ENCODE assay signal across 8 cellular contexts in genomic region chr6:26199773-26200728, GRCh38.
A peak's percentile ranks its signal among the peaks of the same experiment; 100 is the strongest.
DNase-seq lines count a peak whose midpoint lies in the region; ATAC-seq and TF ChIP-seq lines count a peak whose summit lies in the region.

No MANE protein-coding gene starts in this region.

- H3K27ac ChIP-seq in CD4-positive, alpha-beta T cell (ENCODE audit: low read depth, low read length) = peak overlapping the region; percentile 82
- H3K27ac ChIP-seq in HUES64 (ENCODE audit: low read depth, low read length) = peak overlapping the region; percentile 94
- peak overlapping the region; percentile 88 for H3K27ac ChIP-seq in VCaP
- peak overlapping the region; percentile 42 for H3K27ac ChIP-seq in skeletal muscle tissue (ENCODE audit: low read depth, low read length)

- POLR2A ChIA-PET in CD4-positive, alpha-beta T cell (lab: Charles Lee) = interaction anchor here (0.7 to 21.3 kb wide), 50 partner anchors 6 to 1942 kb away, joined by 3 to 1838 read pairs (median 56); partner anchors contain the start of genes HMGN4 and ZKSCAN8

- peaks cover 32% of the 10 kb centered on the region for H3K4me1 Mint-ChIP-seq in CD4-positive, alpha-beta T cell (ENCODE audit: low read depth)
- H3K4me1 Mint-ChIP-seq in glutamatergic neuron (ENCODE audit: low read depth, unreplicated experiment) = peaks cover 9% of the 10 kb centered on the region

- no peaks in the 10 kb centered on the region for H3K9me3 Mint-ChIP-seq in CD4-positive, alpha-beta T cell
- peaks cover 15% of the 10 kb centered on the region for H3K9me3 Mint-ChIP-seq in glutamatergic neuron (ENCODE audit: unreplicated experiment)

- no peaks in the 10 kb centered on the region for H3K9me3 ChIP-seq in CD4-positive, alpha-beta T cell (ENCODE audit: control insufficient read depth, low read length)
- H3K9me3 ChIP-seq in HUES64 (ENCODE audit: insufficient read depth, low read depth, low read length) = no peaks in the 10 kb centered on the region
- peaks cover 0 to 3% (median 0%) of the 10 kb centered on the region in 3 donors for H3K9me3 ChIP-seq in skeletal muscle tissue (ENCODE audit: control insufficient read depth in 3 of 3, low read length in 3 of 3)

- H3K4me3 Mint-ChIP-seq in CD4-positive, alpha-beta T cell = peak overlapping the region; percentile 94
- peak overlapping the region; percentile 96 for H3K4me3 Mint-ChIP-seq in glutamatergic neuron (ENCODE audit: unreplicated experiment)

- CTCF ChIA-PET in CD4-positive, alpha-beta T cell (lab: Charles Lee) = interaction anchor here (0.8 to 6.4 kb wide), 10 partner anchors 12 to 96 kb away, joined by 3 to 56 read pairs (median 8); a partner anchor contains a TSS

- in situ Hi-C loops in GM13976 (cut with MboI; ENCODE audit: low sequenced_read_pairs, unreplicated experiment) = loop anchor here (10.0 kb wide), 2 partner anchors 145 to 165 kb away; a partner anchor contains a TSS

- TF ChIP-seq CTCF in CD4-positive, alpha-beta T cell (IDR thresholded peaks at IDR 0.05) = no peak
- TF ChIP-seq CTCF in VCaP (conservative IDR thresholded peaks at IDR 0.05) (no peak), glutamatergic neuron (IDR thresholded peaks at IDR 0.05; ENCODE audit: partially characterized antibody, unreplicated experiment) (no peak), GM13976 (IDR thresholded peaks at IDR 0.05; ENCODE audit: borderline replicate concordance, control extremely low read depth, extremely low read depth, insufficient read depth, missing control alignments) (no peak)

- H3K36me3 ChIP-seq in HUES64 (ENCODE audit: insufficient read depth, low read length) = no peaks in the 10 kb centered on the region; the same call in 1 of the 2 replicates
- H3K36me3 ChIP-seq in skeletal muscle tissue (ENCODE audit: control insufficient read depth in 3 of 3, insufficient read depth in 3 of 3, low read length in 3 of 3) = no peaks in the 10 kb centered on the region

- no peak for DNase-seq in CD4-positive, alpha-beta T cell
- DNase-seq in glutamatergic neuron = peak; percentile 62
- DNase-seq in GM13976 (ENCODE audit: low spot score) = no peak
- DNase-seq in germinal center (ENCODE audit: low spot score) = no peak

- H3K4me1 ChIP-seq in HUES64 (ENCODE audit: insufficient read depth, low read length) (peaks cover 22% of the 10 kb centered on the region), skeletal muscle tissue (ENCODE audit: control insufficient read depth in 3 of 3, insufficient read depth in 3 of 3, low read length in 3 of 3) (peaks cover 3 to 10% (median 7%) of the 10 kb centered on the region in 3 donors)

- H3K27me3 Mint-ChIP-seq in CD4-positive, alpha-beta T cell = no peaks in the 10 kb centered on the region
- H3K27me3 Mint-ChIP-seq in glutamatergic neuron (ENCODE audit: unreplicated experiment) = peaks cover 15% of the 10 kb centered on the region

- peak; percentile 9 for ATAC-seq in CD4-positive, alpha-beta T cell (ENCODE audit: poor library complexity)
- no peak for ATAC-seq in HG03469 (IDR thresholded peaks at IDR 0.05; ENCODE audit: unreplicated experiment)

- intact Hi-C loops in CD4-positive, alpha-beta T cell (cut with DNase I, micrococcal nuclease) = loop anchor here (1.0 to 10.0 kb wide), 13 partner anchors 15 to 935 kb away; a partner anchor contains a TSS

- H3K36me3 Mint-ChIP-seq in CD4-positive, alpha-beta T cell (ENCODE audit: low read depth) = peaks cover 49% of the 10 kb centered on the region
- no peaks in the 10 kb centered on the region for H3K36me3 Mint-ChIP-seq in glutamatergic neuron (ENCODE audit: unreplicated experiment)

- H3K4me3 ChIP-seq in HUES64 (ENCODE audit: low read length) = peak overlapping the region; percentile 72
- H3K4me3 ChIP-seq in skeletal muscle tissue (ENCODE audit: low read length in 3 of 3) = peak overlapping the region; percentile 14 to 75 (median 47)

- no peaks in the 10 kb centered on the region for H3K27me3 ChIP-seq in CD4-positive, alpha-beta T cell (ENCODE audit: control insufficient read depth, insufficient read depth, low read length)
- H3K27me3 ChIP-seq in HUES64 (ENCODE audit: insufficient read depth, low read length) (no peaks in the 10 kb centered on the region), skeletal muscle tissue (ENCODE audit: control insufficient read depth in 3 of 3, insufficient read depth in 3 of 3, low read length in 3 of 3) (peaks cover 66 to 91% (median 75%) of the 10 kb centered on the region in 3 donors)

- WGBS in HUES64 = 1% methylated on average over 20 of the region's 20 CpGs

- peak overlapping the region; percentile 97 for H3K27ac Mint-ChIP-seq in CD4-positive, alpha-beta T cell
- peak overlapping the region; percentile 96 for H3K27ac Mint-ChIP-seq in glutamatergic neuron (ENCODE audit: unreplicated experiment)

- H3K9ac ChIP-seq in HUES64 (ENCODE audit: low read depth, low read length) = peak overlapping the region; percentile 89
- no peak overlapping the region for H3K9ac ChIP-seq in skeletal muscle tissue (ENCODE audit: low read depth in 1 of 3, low read length in 3 of 3)

Comparison
In these comparisons a context has a peak if more than half of its experiments do, and no peak if none do; other contexts are left out.
1. H3K27ac ChIP-seq: peak in every context shown above with its lines; median percentile 94 in HUES64; 88 in VCaP; 82 in CD4-positive, alpha-beta T cell; 42 in skeletal muscle tissue.